In genomic region chr12:127929172-127929571, GRCh38 we compare ENCODE assay signal across 20 cellular contexts.
"Had no signal": no experiment of that assay in that cellular context is flagged by ENCODE, and none has a peak within 500 bp of the region (broad histone marks: within the 10 kb centered on the region; RNA-seq: fewer than 3 reads in every experiment).

No MANE protein-coding gene starts in this region.

- H3K4me3 ChIP-seq: breast epithelium, esophagus squamous epithelium, lower lobe of right lung, thyroid gland had no signal

- H3K9me3 ChIP-seq: breast epithelium, esophagus squamous epithelium, lower lobe of right lung, thyroid gland had no signal

- H3K4me1 ChIP-seq: breast epithelium, lower lobe of right lung, thyroid gland had no signal

- H3K9me3 Mint-ChIP-seq: dendritic cell treated with granulocyte-macrophage colony-stimulating factor and Interleukin-4, amounts not matched to agents 40 ng/mL and 50 ng/mL, for 4 days; mesothelial cell of epicardium; nephron progenitor cell; stimulated activated effector memory CD8-positive, alpha-beta T cell treated with anti-CD3 and anti-CD28 coated beads, Interleukin-12 subunit alpha, Interleukin-12 subunit beta, amount 100 ng/mL, for 72 hours had no signal

- H3K36me3 ChIP-seq: breast epithelium, esophagus squamous epithelium, lower lobe of right lung, thyroid gland, WERI-Rb-1 had no signal

- ATAC-seq: activated naive CD4-positive, alpha-beta T cell treated with anti-CD3 and anti-CD28 coated beads, Interleukin-2, amount 50 U/mL, for 72 hours; effector memory CD8-positive, alpha-beta T cell; lower lobe of right lung; stimulated activated effector memory CD8-positive, alpha-beta T cell treated with anti-CD3 and anti-CD28 coated beads, Interleukin-12 subunit alpha, Interleukin-12 subunit beta, amount 100 ng/mL, for 72 hours had no signal

- DNase-seq: activated CD4-positive, alpha-beta T cell treated with anti-CD3 and anti-CD28 coated beads for 1 hour; activated gamma-delta T cell treated with Interleukin-2 at 50 U/mL for 16 hours; cerebellar nuclear complex; effector memory CD8-positive, alpha-beta T cell; esophagus squamous epithelium; lower lobe of right lung; nephron progenitor cell; occipital lobe; right cardiac atrium; stimulated activated CD4-positive, alpha-beta T cell treated with anti-CD3 and anti-CD28 coated beads, Interleukin-4, amount 100 ng/mL, for 24 hours; SW 1271; T-helper 2 cell; thyroid gland; WERI-Rb-1 had no signal

- H3K27ac ChIP-seq: breast epithelium, esophagus squamous epithelium, lower lobe of right lung, thyroid gland, WERI-Rb-1 had no signal

- H3K27me3 ChIP-seq: breast epithelium, esophagus squamous epithelium, thyroid gland had no signal

- H3K4me1 Mint-ChIP-seq: stimulated activated effector memory CD8-positive, alpha-beta T cell treated with anti-CD3 and anti-CD28 coated beads, Interleukin-12 subunit alpha, Interleukin-12 subunit beta, amount 100 ng/mL, for 72 hours had no signal

- H3K27ac Mint-ChIP-seq: activated naive CD4-positive, alpha-beta T cell treated with anti-CD3 and anti-CD28 coated beads, Interleukin-2, amount 50 U/mL, for 72 hours; dendritic cell treated with granulocyte-macrophage colony-stimulating factor and Interleukin-4, amounts not matched to agents 40 ng/mL and 50 ng/mL, for 4 days; effector memory CD8-positive, alpha-beta T cell; mesothelial cell of epicardium; progenitor cell of endocrine pancreas; stimulated activated effector memory CD8-positive, alpha-beta T cell treated with anti-CD3 and anti-CD28 coated beads, Interleukin-12 subunit alpha, Interleukin-12 subunit beta, amount 100 ng/mL, for 72 hours had no signal

- H3K36me3 Mint-ChIP-seq: activated naive CD4-positive, alpha-beta T cell treated with anti-CD3 and anti-CD28 coated beads, Interleukin-2, amount 50 U/mL, for 72 hours; mesothelial cell of epicardium; stimulated activated effector memory CD8-positive, alpha-beta T cell treated with anti-CD3 and anti-CD28 coated beads, Interleukin-12 subunit alpha, Interleukin-12 subunit beta, amount 100 ng/mL, for 72 hours had no signal

- H3K4me3 Mint-ChIP-seq: dendritic cell treated with granulocyte-macrophage colony-stimulating factor and Interleukin-4, amounts not matched to agents 40 ng/mL and 50 ng/mL, for 4 days; effector memory CD8-positive, alpha-beta T cell; mesothelial cell of epicardium; nephron progenitor cell; stimulated activated effector memory CD8-positive, alpha-beta T cell treated with anti-CD3 and anti-CD28 coated beads, Interleukin-12 subunit alpha, Interleukin-12 subunit beta, amount 100 ng/mL, for 72 hours had no signal

- H3K27me3 Mint-ChIP-seq: dendritic cell treated with granulocyte-macrophage colony-stimulating factor and Interleukin-4, amounts not matched to agents 40 ng/mL and 50 ng/mL, for 4 days; effector memory CD8-positive, alpha-beta T cell had no signal
